In genomic region chr1:29131056-29131455, GRCh38 we compare ENCODE assay signal across 2 cellular contexts. TPM values are rescaled to one million over a fixed set of nuclear protein-coding genes. Genes with fewer than 3 reads are reported as not detected.
"Had no signal": no experiment of that assay in that cellular context is flagged by ENCODE, and none has a peak within 500 bp of the region (broad histone marks: within the 10 kb centered on the region; RNA-seq: fewer than 3 reads in every experiment).

No MANE protein-coding gene starts in this region.

RNA-seq across cellular contexts. Expression of gene TMEM200B, which starts 7.4 kb away (rescaled TPM):
- total RNA-seq: mononuclear cell had no signal
- polyA plus RNA-seq: immature natural killer cell had no signal
